31 cellular contexts compared by ENCODE assay signal in genomic region chr1:63819795-63820194, GRCh38. TPM values are rescaled to one million over a fixed set of nuclear protein-coding genes. Genes with fewer than 3 reads are reported as not detected.
DNase-seq lines count a peak whose midpoint lies in the region; TF ChIP-seq lines count a peak whose summit lies in the region.
"Had no signal": no experiment of that assay in that cellular context is flagged by ENCODE, and none has a peak within 500 bp of the region (broad histone marks: within the 10 kb centered on the region; RNA-seq: fewer than 3 reads in every experiment).

No MANE protein-coding gene starts in this region.

- peaks cover 16% of the 10 kb centered on the region for H3K36me3 Mint-ChIP-seq in glutamatergic neuron (ENCODE audit: unreplicated experiment)
- H3K36me3 Mint-ChIP-seq: CD14-positive monocyte; CD4-positive, alpha-beta memory T cell; CD4-positive, CD25-positive, alpha-beta regulatory T cell; CD8-positive, alpha-beta memory T cell; CD8-positive, alpha-beta T cell had no signal

- H3K27ac Mint-ChIP-seq in glutamatergic neuron (ENCODE audit: unreplicated experiment): no peak overlapping the region
- H3K27ac Mint-ChIP-seq: B cell; CD14-positive monocyte; CD4-positive, alpha-beta memory T cell; CD4-positive, alpha-beta T cell; CD4-positive, CD25-positive, alpha-beta regulatory T cell; CD8-positive, alpha-beta memory T cell; CD8-positive, alpha-beta T cell had no signal

- H3K27ac ChIP-seq in HEK293 (ENCODE audit: extremely low read depth, low read depth, low read length) (no peak overlapping the region), VCaP (peak overlapping the region; percentile 99; the same call in 1 of the 2 replicates)
- H3K27ac ChIP-seq: 22Rv1; A549; BLaER1; BLaER1 treated with 17β-estradiol and CSF1 and Interleukin-3, amounts not matched to agents 10 nM and 100 nM; C4-2B had no signal

- no peak for DNase-seq in glutamatergic neuron
- no peak for DNase-seq in UCSD-AML1 (lab: John Stamatoyannopoulos, UW; ENCODE audit: unreplicated experiment)
- DNase-seq: 8988T; ACHN; AML-193; BE2C; C1 segment of cervical spinal cord; Caco-2; Calu3; CD4-positive, alpha-beta memory T cell; CD4-positive, alpha-beta T cell; CD4-positive, CD25-positive, alpha-beta regulatory T cell; CD8-positive, alpha-beta memory T cell; CD8-positive, alpha-beta T cell; COR-L47; DMS 273 treated with DMSO at 0.1 percent for 48 hours; DMS153; DMS53; DMS79; DMS79 treated with DMSO at 0.1 percent for 48 hours; DND-41; EL had no signal

- POLR2A ChIA-PET in HEK293 (lab: Yijun Ruan, JAX): no interaction called here

- H3K4me1 Mint-ChIP-seq in glutamatergic neuron (ENCODE audit: low read depth, unreplicated experiment): no peaks in the 10 kb centered on the region
- H3K4me1 Mint-ChIP-seq: B cell; CD4-positive, alpha-beta memory T cell; CD4-positive, CD25-positive, alpha-beta regulatory T cell; CD8-positive, alpha-beta memory T cell had no signal

- peaks cover 28% of the 10 kb centered on the region for H3K4me1 ChIP-seq in HEK293 (ENCODE audit: control insufficient read depth, insufficient read depth, low read length)
- H3K4me1 ChIP-seq: BE2C, Caco-2 had no signal

- no peak overlapping the region for H3K4me3 ChIP-seq in HEK293 (ENCODE audit: low read depth, low read length)
- H3K4me3 ChIP-seq: A549; BLaER1; BLaER1 treated with 17β-estradiol and CSF1 and Interleukin-3, amounts not matched to agents 10 nM and 100 nM had no signal

- no peaks in the 10 kb centered on the region for H3K36me3 ChIP-seq in HEK293 (ENCODE audit: control insufficient read depth in 2 of 2, insufficient read depth in 1 of 2, low read length in 2 of 2)
- H3K36me3 ChIP-seq: BE2C had no signal

- no peak overlapping the region for H3K4me3 Mint-ChIP-seq in glutamatergic neuron (ENCODE audit: unreplicated experiment)
- H3K4me3 Mint-ChIP-seq: B cell; CD14-positive monocyte; CD4-positive, alpha-beta memory T cell; CD4-positive, alpha-beta T cell; CD4-positive, CD25-positive, alpha-beta regulatory T cell; CD8-positive, alpha-beta memory T cell; CD8-positive, alpha-beta T cell had no signal

- TF ChIP-seq CTCF in HEK293 (tag by site-specific recombination; IDR thresholded peaks at IDR 0.05) (no peak), VCaP (conservative IDR thresholded peaks at IDR 0.05) (no peak), glutamatergic neuron (IDR thresholded peaks at IDR 0.05; ENCODE audit: partially characterized antibody, unreplicated experiment) (no peak)

- H3K27me3 Mint-ChIP-seq in glutamatergic neuron (ENCODE audit: unreplicated experiment): no peaks in the 10 kb centered on the region

- no peaks in the 10 kb centered on the region for H3K9me3 ChIP-seq in HEK293 (ENCODE audit: control insufficient read depth, insufficient read depth, low read depth, low read length)
- H3K9me3 ChIP-seq: BE2C, Caco-2 had no signal

- H3K9me3 Mint-ChIP-seq in glutamatergic neuron (ENCODE audit: unreplicated experiment): peaks cover 7% of the 10 kb centered on the region
- H3K9me3 Mint-ChIP-seq: CD4-positive, alpha-beta T cell; CD8-positive, alpha-beta T cell had no signal

- CTCF ChIA-PET in HEK293 (lab: Yijun Ruan, JAX): interaction anchor here (0.6 kb wide), 1 partner anchor 140 kb away, joined by 3 read pairs; no protein-coding TSS in a partner anchor

TF ChIP-seq in HEK293, 187 proteins besides CTCF, POLR2A, EP300 and RAD21:
- TF ChIP-seq ZNF580 (tag by site-specific recombination; IDR thresholded peaks at IDR 0.05): peak; percentile 64; the same call in 1 of the 2 replicates
- peak; percentile 80 for TF ChIP-seq ZNF146 (tag by site-specific recombination; IDR thresholded peaks at IDR 0.05)
- TF ChIP-seq ZNF280D (tag by site-specific recombination; IDR thresholded peaks at IDR 0.05): no peak

RNA-seq across cellular contexts. Expression of gene ROR1, which starts 46.0 kb away (rescaled TPM):
- total RNA-seq in glutamatergic neuron (ENCODE audit: unreplicated experiment): 11.3 TPM
- total RNA-seq: CD4-positive, alpha-beta memory T cell; CD4-positive, alpha-beta T cell; CD4-positive, CD25-positive, alpha-beta regulatory T cell; CD8-positive, alpha-beta memory T cell; CD8-positive, alpha-beta T cell had no signal
